Comparison of ENCODE assay signal across 8 cellular contexts in genomic region chr2:121647396-121647795, GRCh38. TPM values are rescaled to one million over a fixed set of nuclear protein-coding genes. Genes with fewer than 3 reads are reported as not detected.
A peak's percentile ranks its signal among the peaks of the same experiment; 100 is the strongest.
DNase-seq lines count a peak whose midpoint lies in the region; ATAC-seq and TF ChIP-seq lines count a peak whose summit lies in the region.

No MANE protein-coding gene starts in this region.

- H3K4me3 Mint-ChIP-seq in activated CD4-positive, alpha-beta T cell treated with anti-CD3 and anti-CD28 coated beads, Interleukin-2, amount 10 ng/mL, durations not matched to agents 7 days and 5 days, result peak overlapping the region; percentile 95
- peak overlapping the region; percentile 100 for H3K4me3 Mint-ChIP-seq in glutamatergic neuron (ENCODE audit: unreplicated experiment)
- H3K4me3 Mint-ChIP-seq in stimulated activated naive CD8-positive, alpha-beta T cell treated with anti-CD3 and anti-CD28 coated beads, Interleukin-15, amount 100 ng/mL, for 72 hours, result peak overlapping the region; percentile 88 to 90

- peaks cover 52% of the 10 kb centered on the region for H3K4me1 Mint-ChIP-seq in activated CD4-positive, alpha-beta T cell treated with anti-CD3 and anti-CD28 coated beads, Interleukin-2, amount 10 ng/mL, durations not matched to agents 7 days and 5 days
- H3K4me1 Mint-ChIP-seq in glutamatergic neuron (ENCODE audit: low read depth, unreplicated experiment), result peaks cover 23% of the 10 kb centered on the region
- H3K4me1 Mint-ChIP-seq in stimulated activated naive CD8-positive, alpha-beta T cell treated with anti-CD3 and anti-CD28 coated beads, Interleukin-15, amount 100 ng/mL, for 72 hours, result peaks cover 57% of the 10 kb centered on the region

- CTCF ChIA-PET in activated CD4-positive, alpha-beta T cell treated with anti-CD3 and anti-CD28 coated beads, Interleukin-2, amount 10 ng/mL, durations not matched to agents 7 days and 5 days (lab: Charles Lee), result interaction anchor here (0.8 kb wide), 1 partner anchor 53 kb away, joined by 3 read pairs; no protein-coding TSS in a partner anchor

- no peak for DNase-seq in activated CD4-positive, alpha-beta T cell treated with anti-CD3 and anti-CD28 coated beads, Interleukin-2, amount 10 ng/mL, durations not matched to agents 7 days and 5 days
- DNase-seq in activated CD4-positive, alpha-beta T cell treated with anti-CD3 and anti-CD28 coated beads, Interleukin-2, amount 50 U/mL, for 4 hours, result no peak
- DNase-seq in glutamatergic neuron (no peak), SK-N-DZ (ENCODE audit: low spot score) (no peak), NCI-H748 treated with DMSO at 0.1 percent for 48 hours (lab: John Stamatoyannopoulos, UW) (no peak)
- DNase-seq in stimulated activated naive CD8-positive, alpha-beta T cell treated with anti-CD3 and anti-CD28 coated beads, Interleukin-15, amount 100 ng/mL, for 72 hours, result no peak

- peak overlapping the region; percentile 84 for H3K4me3 ChIP-seq in WI38 (ENCODE audit: low read depth, low read length)

- peaks cover 25% of the 10 kb centered on the region for H3K36me3 Mint-ChIP-seq in activated CD4-positive, alpha-beta T cell treated with anti-CD3 and anti-CD28 coated beads, Interleukin-2, amount 10 ng/mL, durations not matched to agents 7 days and 5 days (ENCODE audit: low read depth)
- no peaks in the 10 kb centered on the region for H3K36me3 Mint-ChIP-seq in glutamatergic neuron (ENCODE audit: unreplicated experiment)

- no peaks in the 10 kb centered on the region for H3K27me3 Mint-ChIP-seq in activated CD4-positive, alpha-beta T cell treated with anti-CD3 and anti-CD28 coated beads, Interleukin-2, amount 10 ng/mL, durations not matched to agents 7 days and 5 days
- peaks cover 5% of the 10 kb centered on the region for H3K27me3 Mint-ChIP-seq in glutamatergic neuron (ENCODE audit: unreplicated experiment)
- no peaks in the 10 kb centered on the region for H3K27me3 Mint-ChIP-seq in stimulated activated naive CD8-positive, alpha-beta T cell treated with anti-CD3 and anti-CD28 coated beads, Interleukin-15, amount 100 ng/mL, for 72 hours

- POLR2A ChIA-PET in activated CD4-positive, alpha-beta T cell treated with anti-CD3 and anti-CD28 coated beads, Interleukin-2, amount 10 ng/mL, durations not matched to agents 7 days and 5 days (lab: Charles Lee), result no interaction called here

- H3K27ac Mint-ChIP-seq in activated CD4-positive, alpha-beta T cell treated with anti-CD3 and anti-CD28 coated beads, Interleukin-2, amount 10 ng/mL, durations not matched to agents 7 days and 5 days, result peak overlapping the region; percentile 68
- peak overlapping the region; percentile 63 for H3K27ac Mint-ChIP-seq in glutamatergic neuron (ENCODE audit: unreplicated experiment)
- no peak overlapping the region for H3K27ac Mint-ChIP-seq in stimulated activated naive CD8-positive, alpha-beta T cell treated with anti-CD3 and anti-CD28 coated beads, Interleukin-15, amount 100 ng/mL, for 72 hours

- TF ChIP-seq CTCF in WI38 (IDR thresholded peaks at IDR 0.05; ENCODE audit: low read depth, low read length) (no peak), glutamatergic neuron (IDR thresholded peaks at IDR 0.05; ENCODE audit: partially characterized antibody, unreplicated experiment) (no peak)

- no peak for ATAC-seq in stimulated activated naive CD8-positive, alpha-beta T cell treated with anti-CD3 and anti-CD28 coated beads, Interleukin-15, amount 100 ng/mL, for 72 hours
- no peak for ATAC-seq in GM18520 (IDR thresholded peaks at IDR 0.05; ENCODE audit: unreplicated experiment)

- no peaks in the 10 kb centered on the region for H3K9me3 Mint-ChIP-seq in activated CD4-positive, alpha-beta T cell treated with anti-CD3 and anti-CD28 coated beads, Interleukin-2, amount 10 ng/mL, durations not matched to agents 7 days and 5 days
- peaks cover 4% of the 10 kb centered on the region for H3K9me3 Mint-ChIP-seq in glutamatergic neuron (ENCODE audit: unreplicated experiment)
- no peaks in the 10 kb centered on the region for H3K9me3 Mint-ChIP-seq in stimulated activated naive CD8-positive, alpha-beta T cell treated with anti-CD3 and anti-CD28 coated beads, Interleukin-15, amount 100 ng/mL, for 72 hours

RNA-seq across cellular contexts. Expression of gene CLASP1, which starts 1.9 kb away (rescaled TPM):
- 10 to 100 TPM; 52.7 to 54.9 TPM for total RNA-seq in activated CD4-positive, alpha-beta T cell treated with anti-CD3 and anti-CD28 coated beads, Interleukin-2, amount 10 ng/mL, durations not matched to agents 7 days and 5 days
- total RNA-seq in glutamatergic neuron (ENCODE audit: unreplicated experiment), result 163 TPM
- polyA plus RNA-seq in SK-N-DZ (2014; cell fraction: cytosol; rRNA removed), result 21.5 and 25.2 TPM in 2 replicates
- 28.2 and 37.6 TPM in 2 replicates for polyA plus RNA-seq in SK-N-DZ (2014; cell fraction: nucleus; rRNA removed)

Comparison
In these comparisons a context has a peak if more than half of its experiments do, and no peak if none do; other contexts are left out.
1. H3K27ac Mint-ChIP-seq: peak in activated CD4-positive, alpha-beta T cell treated with anti-CD3 and anti-CD28 coated beads, Interleukin-2, amount 10 ng/mL, durations not matched to agents 7 days and 5 days (single experiment) and glutamatergic neuron (single experiment); none in stimulated activated naive CD8-positive, alpha-beta T cell treated with anti-CD3 and anti-CD28 coated beads, Interleukin-15, amount 100 ng/mL, for 72 hours (0 of 2).
2. Peak in every context shown above with its lines, with median percentiles within 50 percentile points of each other: H3K4me3 Mint-ChIP-seq.